ENCODE assay signal across 1 cellular context in the genomic region with DNA sequence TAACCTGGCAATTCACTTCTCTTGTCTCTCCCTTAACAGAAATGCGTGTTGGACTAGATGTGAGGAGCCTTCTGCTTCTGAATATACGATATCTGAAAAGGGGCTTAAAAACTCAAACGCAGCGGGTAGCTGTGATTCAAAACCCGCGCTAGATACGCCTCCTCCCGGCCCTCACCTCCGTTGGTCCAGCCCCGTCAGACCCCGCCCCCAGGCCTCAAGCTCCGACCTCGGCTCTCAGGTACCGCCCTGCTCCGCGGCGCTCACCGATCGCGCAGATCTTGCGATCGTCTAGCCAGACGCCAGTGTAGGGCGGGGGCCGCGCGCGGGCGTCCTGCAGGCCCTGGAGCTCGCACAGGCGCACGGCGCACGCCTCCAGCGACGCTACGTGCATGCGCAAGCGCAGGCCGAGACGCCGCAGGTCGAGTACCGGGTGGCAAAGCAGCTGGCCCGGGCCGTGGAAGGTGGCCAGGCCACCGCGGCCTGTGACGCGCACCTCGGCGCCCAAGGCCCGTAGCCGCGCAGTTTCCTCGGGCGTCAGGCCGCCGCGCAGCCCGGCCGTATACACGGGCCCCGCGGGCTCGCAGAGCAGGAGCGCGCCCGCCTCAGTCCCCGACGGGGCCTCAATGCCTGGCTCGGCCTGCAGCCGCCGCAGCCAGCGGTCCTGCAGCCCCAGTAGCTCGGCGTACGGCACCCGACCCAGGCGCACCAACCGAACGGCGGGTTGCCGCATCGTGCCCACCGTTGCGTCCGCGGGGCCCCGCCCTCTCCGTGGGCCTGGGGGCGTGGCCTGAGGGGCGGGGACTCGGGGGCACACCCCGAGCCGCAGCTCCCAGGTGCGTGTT.
A peak's percentile ranks its signal among the peaks of the same experiment; 100 is the strongest.
TF ChIP-seq lines count a peak whose summit lies in the region.

A gene (minus strand): TSS at position 751 of the 842 bp plus-strand sequence. CDS start 21 bp downstream, at position 730.

TF ChIP-seq in HepG2, 621 proteins besides CTCF, POLR2A, EP300 and RAD21 (continued from another document and continues in another):
- TF ChIP-seq PCBP2 (optimal IDR thresholded peaks at IDR 0.05; ENCODE audit: low read depth, low read length, poor library complexity, severe bottlenecking) (no peak), ZNF737 (CRISPR knock-in tag; IDR thresholded peaks at IDR 0.05; ENCODE audit: borderline replicate concordance) (no peak), HDAC2 (CRISPR knock-in tag; IDR thresholded peaks at IDR 0.05) (no peak), ZNF678 (CRISPR knock-in tag; IDR thresholded peaks at IDR 0.05) (0 out of 2 replicates have a peak, but pooled peaks have one; percentile 33), ZNF615 (CRISPR knock-in tag; IDR thresholded peaks at IDR 0.05; ENCODE audit: borderline replicate concordance) (no peak), ZNF841 (CRISPR knock-in tag; IDR thresholded peaks at IDR 0.05; ENCODE audit: borderline replicate concordance) (no peak), ZNF251 (CRISPR knock-in tag; IDR thresholded peaks at IDR 0.05) (no peak), MEF2D (CRISPR knock-in tag; IDR thresholded peaks at IDR 0.05) (no peak), CEBPG (CRISPR knock-in tag; IDR thresholded peaks at IDR 0.05) (0 out of 2 replicates have a peak, but pooled peaks have one; percentile 8), KAT8 (CRISPR knock-in tag; IDR thresholded peaks at IDR 0.05) (no peak; the same call in 1 of the 2 replicates), ZNF383 (CRISPR knock-in tag; IDR thresholded peaks at IDR 0.05; ENCODE audit: borderline replicate concordance) (no peak), SALL2 (CRISPR knock-in tag; IDR thresholded peaks at IDR 0.05) (peak; percentile 95), TAF1 (CRISPR knock-in tag; IDR thresholded peaks at IDR 0.05) (peak; percentile 70), MTA1 (CRISPR knock-in tag; IDR thresholded peaks at IDR 0.05; ENCODE audit: borderline replicate concordance) (peak; percentile 80), THAP11 (CRISPR knock-in tag; IDR thresholded peaks at IDR 0.05) (peak; percentile 78), CC2D1A (CRISPR knock-in tag; IDR thresholded peaks at IDR 0.05) (no peak), RFX1 (IDR thresholded peaks at IDR 0.05) (no peak), ZNF558 (CRISPR knock-in tag; IDR thresholded peaks at IDR 0.05; ENCODE audit: borderline replicate concordance) (0 out of 2 replicates have a peak, but pooled peaks have one; percentile 20), ZNF335 (CRISPR knock-in tag; IDR thresholded peaks at IDR 0.05) (no peak), FOXA3 (CRISPR knock-in tag; IDR thresholded peaks at IDR 0.05) (peak; percentile 9; the same call in 1 of the 2 replicates), ZNF138 (CRISPR knock-in tag; IDR thresholded peaks at IDR 0.05; ENCODE audit: low read depth) (peak; percentile 95), ZBTB7A (CRISPR knock-in tag; IDR thresholded peaks at IDR 0.05) (peak; percentile 71; the same call in 1 of the 2 replicates), ZNF260 (CRISPR knock-in tag; IDR thresholded peaks at IDR 0.05; ENCODE audit: borderline replicate concordance, low read depth) (no peak), NR3C1 (CRISPR knock-in tag; IDR thresholded peaks at IDR 0.05) (no peak), MED8 (CRISPR knock-in tag; IDR thresholded peaks at IDR 0.05; ENCODE audit: insufficient replicate concordance) (peak; percentile 84), ATF7-NPFF (CRISPR knock-in tag; IDR thresholded peaks at IDR 0.05; ENCODE audit: low read depth) (no peak), HMGA1 (CRISPR knock-in tag; conservative IDR thresholded peaks at IDR 0.05) (no peak), FOXA1 (IDR thresholded peaks at IDR 0.05) (no peak), FOXA1 (CRISPR knock-in tag; IDR thresholded peaks at IDR 0.05) (no peak), ZKSCAN1 (IDR thresholded peaks at IDR 0.05; ENCODE audit: low read length) (no peak), ZNF672 (CRISPR knock-in tag; IDR thresholded peaks at IDR 0.05) (no peak), CHD4 (IDR thresholded peaks at IDR 0.05; ENCODE audit: borderline replicate concordance, low read length) (no peak), ZNF224 (CRISPR knock-in tag; IDR thresholded peaks at IDR 0.05) (0 out of 2 replicates have a peak, but pooled peaks have one; percentile 45), ZNF329 (CRISPR knock-in tag; IDR thresholded peaks at IDR 0.05; ENCODE audit: low read depth) (no peak; the same call in none of the 2 replicates)
- TF ChIP-seq, protein P1, sequence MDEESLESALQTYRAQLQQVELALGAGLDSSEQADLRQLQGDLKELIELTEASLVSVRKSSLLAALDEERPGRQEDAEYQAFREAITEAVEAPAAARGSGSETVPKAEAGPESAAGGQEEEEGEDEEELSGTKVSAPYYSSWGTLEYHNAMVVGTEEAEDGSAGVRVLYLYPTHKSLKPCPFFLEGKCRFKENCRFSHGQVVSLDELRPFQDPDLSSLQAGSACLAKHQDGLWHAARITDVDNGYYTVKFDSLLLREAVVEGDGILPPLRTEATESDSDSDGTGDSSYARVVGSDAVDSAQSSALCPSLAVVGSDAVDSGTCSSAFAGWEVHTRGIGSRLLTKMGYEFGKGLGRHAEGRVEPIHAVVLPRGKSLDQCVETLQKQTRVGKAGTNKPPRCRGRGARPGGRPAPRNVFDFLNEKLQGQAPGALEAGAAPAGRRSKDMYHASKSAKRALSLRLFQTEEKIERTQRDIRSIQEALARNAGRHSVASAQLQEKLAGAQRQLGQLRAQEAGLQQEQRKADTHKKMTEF (CRISPR knock-in tag; IDR thresholded peaks at IDR 0.05): peak; percentile 72
- TF ChIP-seq, protein P2, sequence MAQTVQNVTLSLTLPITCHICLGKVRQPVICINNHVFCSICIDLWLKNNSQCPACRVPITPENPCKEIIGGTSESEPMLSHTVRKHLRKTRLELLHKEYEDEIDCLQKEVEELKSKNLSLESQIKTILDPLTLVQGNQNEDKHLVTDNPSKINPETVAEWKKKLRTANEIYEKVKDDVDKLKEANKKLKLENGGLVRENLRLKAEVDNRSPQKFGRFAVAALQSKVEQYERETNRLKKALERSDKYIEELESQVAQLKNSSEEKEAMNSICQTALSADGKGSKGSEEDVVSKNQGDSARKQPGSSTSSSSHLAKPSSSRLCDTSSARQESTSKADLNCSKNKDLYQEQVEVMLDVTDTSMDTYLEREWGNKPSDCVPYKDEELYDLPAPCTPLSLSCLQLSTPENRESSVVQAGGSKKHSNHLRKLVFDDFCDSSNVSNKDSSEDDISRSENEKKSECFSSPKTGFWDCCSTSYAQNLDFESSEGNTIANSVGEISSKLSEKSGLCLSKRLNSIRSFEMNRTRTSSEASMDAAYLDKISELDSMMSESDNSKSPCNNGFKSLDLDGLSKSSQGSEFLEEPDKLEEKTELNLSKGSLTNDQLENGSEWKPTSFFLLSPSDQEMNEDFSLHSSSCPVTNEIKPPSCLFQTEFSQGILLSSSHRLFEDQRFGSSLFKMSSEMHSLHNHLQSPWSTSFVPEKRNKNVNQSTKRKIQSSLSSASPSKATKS (CRISPR knock-in tag; IDR thresholded peaks at IDR 0.05): no peak
- TF ChIP-seq, protein P3, sequence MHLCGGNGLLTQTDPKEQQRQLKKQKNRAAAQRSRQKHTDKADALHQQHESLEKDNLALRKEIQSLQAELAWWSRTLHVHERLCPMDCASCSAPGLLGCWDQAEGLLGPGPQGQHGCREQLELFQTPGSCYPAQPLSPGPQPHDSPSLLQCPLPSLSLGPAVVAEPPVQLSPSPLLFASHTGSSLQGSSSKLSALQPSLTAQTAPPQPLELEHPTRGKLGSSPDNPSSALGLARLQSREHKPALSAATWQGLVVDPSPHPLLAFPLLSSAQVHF (CRISPR knock-in tag; IDR thresholded peaks at IDR 0.05): no peak
- TF ChIP-seq, protein P4, sequence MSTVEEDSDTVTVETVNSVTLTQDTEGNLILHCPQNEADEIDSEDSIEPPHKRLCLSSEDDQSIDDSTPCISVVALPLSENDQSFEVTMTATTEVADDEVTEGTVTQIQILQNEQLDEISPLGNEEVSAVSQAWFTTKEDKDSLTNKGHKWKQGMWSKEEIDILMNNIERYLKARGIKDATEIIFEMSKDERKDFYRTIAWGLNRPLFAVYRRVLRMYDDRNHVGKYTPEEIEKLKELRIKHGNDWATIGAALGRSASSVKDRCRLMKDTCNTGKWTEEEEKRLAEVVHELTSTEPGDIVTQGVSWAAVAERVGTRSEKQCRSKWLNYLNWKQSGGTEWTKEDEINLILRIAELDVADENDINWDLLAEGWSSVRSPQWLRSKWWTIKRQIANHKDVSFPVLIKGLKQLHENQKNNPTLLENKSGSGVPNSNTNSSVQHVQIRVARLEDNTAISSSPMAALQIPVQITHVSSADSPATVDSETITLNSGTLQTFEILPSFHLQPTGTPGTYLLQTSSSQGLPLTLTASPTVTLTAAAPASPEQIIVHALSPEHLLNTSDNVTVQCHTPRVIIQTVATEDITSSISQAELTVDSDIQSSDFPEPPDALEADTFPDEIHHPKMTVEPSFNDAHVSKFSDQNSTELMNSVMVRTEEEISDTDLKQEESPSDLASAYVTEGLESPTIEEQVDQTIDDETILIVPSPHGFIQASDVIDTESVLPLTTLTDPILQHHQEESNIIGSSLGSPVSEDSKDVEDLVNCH (CRISPR knock-in tag; IDR thresholded peaks at IDR 0.05): 0 out of 2 replicates have a peak, but pooled peaks have one; percentile 54
- TF ChIP-seq, protein P5, sequence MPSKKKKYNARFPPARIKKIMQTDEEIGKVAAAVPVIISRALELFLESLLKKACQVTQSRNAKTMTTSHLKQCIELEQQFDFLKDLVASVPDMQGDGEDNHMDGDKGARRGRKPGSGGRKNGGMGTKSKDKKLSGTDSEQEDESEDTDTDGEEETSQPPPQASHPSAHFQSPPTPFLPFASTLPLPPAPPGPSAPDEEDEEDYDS (CRISPR knock-in tag; IDR thresholded peaks at IDR 0.05): 0 out of 2 replicates have a peak, but pooled peaks have one; percentile 12
- TF ChIP-seq, protein P6, sequence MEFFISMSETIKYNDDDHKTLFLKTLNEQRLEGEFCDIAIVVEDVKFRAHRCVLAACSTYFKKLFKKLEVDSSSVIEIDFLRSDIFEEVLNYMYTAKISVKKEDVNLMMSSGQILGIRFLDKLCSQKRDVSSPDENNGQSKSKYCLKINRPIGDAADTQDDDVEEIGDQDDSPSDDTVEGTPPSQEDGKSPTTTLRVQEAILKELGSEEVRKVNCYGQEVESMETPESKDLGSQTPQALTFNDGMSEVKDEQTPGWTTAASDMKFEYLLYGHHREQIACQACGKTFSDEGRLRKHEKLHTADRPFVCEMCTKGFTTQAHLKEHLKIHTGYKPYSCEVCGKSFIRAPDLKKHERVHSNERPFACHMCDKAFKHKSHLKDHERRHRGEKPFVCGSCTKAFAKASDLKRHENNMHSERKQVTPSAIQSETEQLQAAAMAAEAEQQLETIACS (CRISPR knock-in tag; IDR thresholded peaks at IDR 0.05): peak; percentile 46; the same call in 1 of the 2 replicates
- TF ChIP-seq, protein P7, sequence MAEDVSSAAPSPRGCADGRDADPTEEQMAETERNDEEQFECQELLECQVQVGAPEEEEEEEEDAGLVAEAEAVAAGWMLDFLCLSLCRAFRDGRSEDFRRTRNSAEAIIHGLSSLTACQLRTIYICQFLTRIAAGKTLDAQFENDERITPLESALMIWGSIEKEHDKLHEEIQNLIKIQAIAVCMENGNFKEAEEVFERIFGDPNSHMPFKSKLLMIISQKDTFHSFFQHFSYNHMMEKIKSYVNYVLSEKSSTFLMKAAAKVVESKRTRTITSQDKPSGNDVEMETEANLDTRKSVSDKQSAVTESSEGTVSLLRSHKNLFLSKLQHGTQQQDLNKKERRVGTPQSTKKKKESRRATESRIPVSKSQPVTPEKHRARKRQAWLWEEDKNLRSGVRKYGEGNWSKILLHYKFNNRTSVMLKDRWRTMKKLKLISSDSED (CRISPR knock-in tag; IDR thresholded peaks at IDR 0.05): no peak
- TF ChIP-seq, protein P8, sequence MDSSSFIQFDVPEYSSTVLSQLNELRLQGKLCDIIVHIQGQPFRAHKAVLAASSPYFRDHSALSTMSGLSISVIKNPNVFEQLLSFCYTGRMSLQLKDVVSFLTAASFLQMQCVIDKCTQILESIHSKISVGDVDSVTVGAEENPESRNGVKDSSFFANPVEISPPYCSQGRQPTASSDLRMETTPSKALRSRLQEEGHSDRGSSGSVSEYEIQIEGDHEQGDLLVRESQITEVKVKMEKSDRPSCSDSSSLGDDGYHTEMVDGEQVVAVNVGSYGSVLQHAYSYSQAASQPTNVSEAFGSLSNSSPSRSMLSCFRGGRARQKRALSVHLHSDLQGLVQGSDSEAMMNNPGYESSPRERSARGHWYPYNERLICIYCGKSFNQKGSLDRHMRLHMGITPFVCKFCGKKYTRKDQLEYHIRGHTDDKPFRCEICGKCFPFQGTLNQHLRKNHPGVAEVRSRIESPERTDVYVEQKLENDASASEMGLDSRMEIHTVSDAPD (CRISPR knock-in tag; IDR thresholded peaks at IDR 0.05): peak; percentile 31; the same call in 1 of the 2 replicates
- TF ChIP-seq, protein P9, sequence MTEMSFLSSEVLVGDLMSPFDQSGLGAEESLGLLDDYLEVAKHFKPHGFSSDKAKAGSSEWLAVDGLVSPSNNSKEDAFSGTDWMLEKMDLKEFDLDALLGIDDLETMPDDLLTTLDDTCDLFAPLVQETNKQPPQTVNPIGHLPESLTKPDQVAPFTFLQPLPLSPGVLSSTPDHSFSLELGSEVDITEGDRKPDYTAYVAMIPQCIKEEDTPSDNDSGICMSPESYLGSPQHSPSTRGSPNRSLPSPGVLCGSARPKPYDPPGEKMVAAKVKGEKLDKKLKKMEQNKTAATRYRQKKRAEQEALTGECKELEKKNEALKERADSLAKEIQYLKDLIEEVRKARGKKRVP (CRISPR knock-in tag; IDR thresholded peaks at IDR 0.05): peak in 1 of 2 experiments; percentile 34; a peak in 1 of 4 replicates
- TF ChIP-seq, protein P10, sequence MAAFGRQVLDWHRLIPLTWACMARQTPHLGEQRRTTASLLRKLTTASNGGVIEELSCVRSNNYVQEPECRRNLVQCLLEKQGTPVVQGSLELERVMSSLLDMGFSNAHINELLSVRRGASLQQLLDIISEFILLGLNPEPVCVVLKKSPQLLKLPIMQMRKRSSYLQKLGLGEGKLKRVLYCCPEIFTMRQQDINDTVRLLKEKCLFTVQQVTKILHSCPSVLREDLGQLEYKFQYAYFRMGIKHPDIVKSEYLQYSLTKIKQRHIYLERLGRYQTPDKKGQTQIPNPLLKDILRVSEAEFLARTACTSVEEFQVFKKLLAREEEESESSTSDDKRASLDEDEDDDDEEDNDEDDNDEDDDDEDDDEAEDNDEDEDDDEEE (CRISPR knock-in tag; IDR thresholded peaks at IDR 0.05): peak; percentile 99
- TF ChIP-seq, protein P11, sequence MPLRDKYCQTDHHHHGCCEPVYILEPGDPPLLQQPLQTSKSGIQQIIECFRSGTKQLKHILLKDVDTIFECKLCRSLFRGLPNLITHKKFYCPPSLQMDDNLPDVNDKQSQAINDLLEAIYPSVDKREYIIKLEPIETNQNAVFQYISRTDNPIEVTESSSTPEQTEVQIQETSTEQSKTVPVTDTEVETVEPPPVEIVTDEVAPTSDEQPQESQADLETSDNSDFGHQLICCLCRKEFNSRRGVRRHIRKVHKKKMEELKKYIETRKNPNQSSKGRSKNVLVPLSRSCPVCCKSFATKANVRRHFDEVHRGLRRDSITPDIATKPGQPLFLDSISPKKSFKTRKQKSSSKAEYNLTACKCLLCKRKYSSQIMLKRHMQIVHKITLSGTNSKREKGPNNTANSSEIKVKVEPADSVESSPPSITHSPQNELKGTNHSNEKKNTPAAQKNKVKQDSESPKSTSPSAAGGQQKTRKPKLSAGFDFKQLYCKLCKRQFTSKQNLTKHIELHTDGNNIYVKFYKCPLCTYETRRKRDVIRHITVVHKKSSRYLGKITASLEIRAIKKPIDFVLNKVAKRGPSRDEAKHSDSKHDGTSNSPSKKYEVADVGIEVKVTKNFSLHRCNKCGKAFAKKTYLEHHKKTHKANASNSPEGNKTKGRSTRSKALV (CRISPR knock-in tag; IDR thresholded peaks at IDR 0.05): 0 out of 2 replicates have a peak, but pooled peaks have one; percentile 52
